Comparison of ENCODE assay signal across 13 cellular contexts in genomic region chr13:23751195-23751594, GRCh38.
DNase-seq lines count a peak whose midpoint lies in the region; ATAC-seq and TF ChIP-seq lines count a peak whose summit lies in the region.
"Had no signal": no experiment of that assay in that cellular context is flagged by ENCODE, and none has a peak within 500 bp of the region (broad histone marks: within the 10 kb centered on the region; RNA-seq: fewer than 3 reads in every experiment).

No MANE protein-coding gene starts in this region.

- H3K36me3 Mint-ChIP-seq in Calu3 (ENCODE audit: insufficient read depth, unreplicated experiment) (peaks cover 4% of the 10 kb centered on the region), progenitor cell of endocrine pancreas (ENCODE audit: insufficient read depth) (no peaks in the 10 kb centered on the region)

- ATAC-seq in GM18873 (IDR thresholded peaks at IDR 0.05; ENCODE audit: low FRiP score, unreplicated experiment), result peak; percentile 47
- ATAC-seq in HG03439 (IDR thresholded peaks at IDR 0.05; ENCODE audit: unreplicated experiment), result peak; percentile 52
- ATAC-seq in right cardiac atrium, result no peak
- ATAC-seq: effector memory CD8-positive, alpha-beta T cell had no signal

- no peaks in the 10 kb centered on the region for H3K4me1 ChIP-seq in right cardiac atrium (ENCODE audit: control insufficient read depth, insufficient read depth, low read length)
- H3K4me1 ChIP-seq: Peyer's patch had no signal

- no peaks in the 10 kb centered on the region for H3K9me3 ChIP-seq in right cardiac atrium (ENCODE audit: control insufficient read depth, low read length)
- H3K9me3 ChIP-seq: Peyer's patch had no signal

- in situ Hi-C loops in brain microvascular endothelial cell (cut with HindIII; ENCODE audit: low pct_ligation_motif_present, low sequenced_read_pairs), result no loop called here

- H3K36me3 ChIP-seq in brain microvascular endothelial cell (replicated peaks), result no peaks in the 10 kb centered on the region
- H3K36me3 ChIP-seq: Peyer's patch had no signal

- H3K27ac ChIP-seq in brain microvascular endothelial cell (peak overlapping the region; percentile 93), right cardiac atrium (ENCODE audit: low read length) (no peak overlapping the region)
- H3K27ac ChIP-seq: Peyer's patch, VCaP had no signal

- peaks cover 37% of the 10 kb centered on the region for H3K4me1 Mint-ChIP-seq in Calu3 (ENCODE audit: low read depth, unreplicated experiment)
- H3K4me1 Mint-ChIP-seq in progenitor cell of endocrine pancreas (ENCODE audit: low read depth), result peaks cover 38% of the 10 kb centered on the region

- H3K4me3 ChIP-seq in brain microvascular endothelial cell (ENCODE audit: low read depth, low read length), result no peak overlapping the region
- H3K4me3 ChIP-seq in right cardiac atrium (ENCODE audit: low read length), result no peak overlapping the region
- H3K4me3 ChIP-seq: Peyer's patch had no signal

- no peak for TF ChIP-seq CTCF in Calu3 (IDR thresholded peaks at IDR 0.05; ENCODE audit: unreplicated experiment)
- TF ChIP-seq CTCF in brain microvascular endothelial cell (IDR thresholded peaks at IDR 0.05; ENCODE audit: low read depth, low read length, missing control alignments), result no peak
- TF ChIP-seq CTCF in progenitor cell of endocrine pancreas (IDR thresholded peaks at IDR 0.05; ENCODE audit: unreplicated experiment), result no peak

- CTCF ChIA-PET in Calu3 (lab: Charles Lee), result interaction anchor here (0.7 kb wide), 1 partner anchor 32 kb away, joined by 4 read pairs; no protein-coding TSS in a partner anchor

- H3K27me3 Mint-ChIP-seq in Calu3 (ENCODE audit: unreplicated experiment) (no peaks in the 10 kb centered on the region), progenitor cell of endocrine pancreas (peaks cover 7% of the 10 kb centered on the region)
- H3K27me3 Mint-ChIP-seq: CD4-positive, CD25-positive, alpha-beta regulatory T cell; effector memory CD8-positive, alpha-beta T cell had no signal

- WGBS in right cardiac atrium, result 94% methylated on average over 5 of the region's 5 CpGs

- intact Hi-C loops in Calu3 (cut with micrococcal nuclease; ENCODE audit: unreplicated experiment), result no loop called here
- intact Hi-C loops in right cardiac atrium (cut with DNase I), result no loop called here

- BruUV-seq in Calu3 (replicated peaks; lab: Mats Ljungman, UMichigan), result no TSS peak

- H3K9me3 Mint-ChIP-seq in Calu3 (ENCODE audit: low read depth, unreplicated experiment), result no peaks in the 10 kb centered on the region
- H3K9me3 Mint-ChIP-seq in progenitor cell of endocrine pancreas (ENCODE audit: low read depth), result no peaks in the 10 kb centered on the region
- H3K9me3 Mint-ChIP-seq: CD4-positive, CD25-positive, alpha-beta regulatory T cell; effector memory CD8-positive, alpha-beta T cell had no signal

- H3K27ac Mint-ChIP-seq in Calu3 (ENCODE audit: unreplicated experiment) (peak overlapping the region; percentile 88), progenitor cell of endocrine pancreas (no peak overlapping the region)
- H3K27ac Mint-ChIP-seq: CD4-positive, CD25-positive, alpha-beta regulatory T cell; effector memory CD8-positive, alpha-beta T cell had no signal

- DNase-seq in Calu3 (peak; percentile 16), brain microvascular endothelial cell (peak; percentile 36), NOMO-1 treated with dmso at 0.1 percent for 144 hours (lab: John Stamatoyannopoulos, UW; ENCODE audit: unreplicated experiment) (no peak), right cardiac atrium (no peak), progenitor cell of endocrine pancreas (ENCODE audit: low spot score, unreplicated experiment) (no peak)
- DNase-seq in effector CD8-positive, alpha-beta T cell (lab: John Stamatoyannopoulos, UW), result no peak
- DNase-seq: effector memory CD8-positive, alpha-beta T cell; NCI-H2081; Peyer's patch had no signal

- H3K27me3 ChIP-seq in brain microvascular endothelial cell (replicated peaks) (no peaks in the 10 kb centered on the region), right cardiac atrium (ENCODE audit: control insufficient read depth, insufficient read depth) (no peaks in the 10 kb centered on the region)
- H3K27me3 ChIP-seq: Peyer's patch had no signal

- H3K4me3 Mint-ChIP-seq in Calu3 (ENCODE audit: low read depth, unreplicated experiment), result peak overlapping the region; percentile 6
- no peak overlapping the region for H3K4me3 Mint-ChIP-seq in progenitor cell of endocrine pancreas (ENCODE audit: low read depth)
- H3K4me3 Mint-ChIP-seq: CD4-positive, CD25-positive, alpha-beta regulatory T cell; effector memory CD8-positive, alpha-beta T cell had no signal

Comparison
In these comparisons a context has a peak if more than half of its experiments do, and no peak if none do; other contexts are left out.
1. DNase-seq: peak in Calu3 (single experiment) and brain microvascular endothelial cell (single experiment); none in NOMO-1 treated with dmso at 0.1 percent for 144 hours (single experiment), right cardiac atrium (0 of 3), effector CD8-positive, alpha-beta T cell (single experiment) and progenitor cell of endocrine pancreas (single experiment).
2. ATAC-seq: peak in GM18873 (single experiment) and HG03439 (single experiment); none in right cardiac atrium (0 of 2).